2 cellular contexts compared by ENCODE assay signal in genomic region chr5:134554319-134555222, GRCh38.
TF ChIP-seq lines count a peak whose summit lies in the region.

No MANE protein-coding gene starts in this region.

TF ChIP-seq in SK-N-SH, 30 proteins besides CTCF, POLR2A, EP300 and RAD21 (continued from another document and continues in another):
- TF ChIP-seq, protein P1, sequence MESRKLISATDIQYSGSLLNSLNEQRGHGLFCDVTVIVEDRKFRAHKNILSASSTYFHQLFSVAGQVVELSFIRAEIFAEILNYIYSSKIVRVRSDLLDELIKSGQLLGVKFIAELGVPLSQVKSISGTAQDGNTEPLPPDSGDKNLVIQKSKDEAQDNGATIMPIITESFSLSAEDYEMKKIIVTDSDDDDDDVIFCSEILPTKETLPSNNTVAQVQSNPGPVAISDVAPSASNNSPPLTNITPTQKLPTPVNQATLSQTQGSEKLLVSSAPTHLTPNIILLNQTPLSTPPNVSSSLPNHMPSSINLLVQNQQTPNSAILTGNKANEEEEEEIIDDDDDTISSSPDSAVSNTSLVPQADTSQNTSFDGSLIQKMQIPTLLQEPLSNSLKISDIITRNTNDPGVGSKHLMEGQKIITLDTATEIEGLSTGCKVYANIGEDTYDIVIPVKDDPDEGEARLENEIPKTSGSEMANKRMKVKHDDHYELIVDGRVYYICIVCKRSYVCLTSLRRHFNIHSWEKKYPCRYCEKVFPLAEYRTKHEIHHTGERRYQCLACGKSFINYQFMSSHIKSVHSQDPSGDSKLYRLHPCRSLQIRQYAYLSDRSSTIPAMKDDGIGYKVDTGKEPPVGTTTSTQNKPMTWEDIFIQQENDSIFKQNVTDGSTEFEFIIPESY (IDR thresholded peaks at IDR 0.05; ENCODE audit: borderline replicate concordance, low read depth) = 0 out of 2 replicates have a peak, but pooled peaks have one; percentile 35
- TF ChIP-seq RFX5 (IDR thresholded peaks at IDR 0.05; ENCODE audit: low read length) (0 out of 2 replicates have a peak, but pooled peaks have one; percentile 57), USF1 (IDR thresholded peaks at IDR 0.05; ENCODE audit: borderline replicate concordance, low read depth) (peak; percentile 81), GABPA (IDR thresholded peaks at IDR 0.05; ENCODE audit: low read depth) (no peak; the same call in 1 of the 2 replicates), POLR2AphosphoS5 (IDR thresholded peaks at IDR 0.05; ENCODE audit: low read depth, low read length) (peak; percentile 79; the same call in 1 of the 2 replicates), MEF2A (IDR thresholded peaks at IDR 0.05; ENCODE audit: borderline replicate concordance, low read depth) (no peak), SIN3A (IDR thresholded peaks at IDR 0.05; ENCODE audit: borderline replicate concordance, low read depth, low read length) (peak; percentile 94), SMC3 (IDR thresholded peaks at IDR 0.05; ENCODE audit: low read depth, low read length) (peak; percentile 22; the same call in 1 of the 2 replicates), ELF1 (IDR thresholded peaks at IDR 0.05) (no peak), NFIC (IDR thresholded peaks at IDR 0.05; ENCODE audit: borderline replicate concordance) (peak; percentile 74), NRF1 (IDR thresholded peaks at IDR 0.05; ENCODE audit: low read depth, low read length) (no peak), FOXJ3 (CRISPR knock-in tag; IDR thresholded peaks at IDR 0.05) (peak; percentile 94), RCOR1 (IDR thresholded peaks at IDR 0.05; ENCODE audit: low read length) (peak; percentile 92), TCF12 (IDR thresholded peaks at IDR 0.05) (peak; percentile 97), JUND (IDR thresholded peaks at IDR 0.05) (peak; percentile 51; the same call in 1 of the 2 replicates), EZH2phosphoT487 (IDR thresholded peaks at IDR 0.05; ENCODE audit: borderline replicate concordance, low read depth) (no peak), GATA2 (CRISPR knock-in tag; IDR thresholded peaks at IDR 0.05) (peak; percentile 93), YY1 (IDR thresholded peaks at IDR 0.05; ENCODE audit: low read depth) (no peak), RXRA (IDR thresholded peaks at IDR 0.05; ENCODE audit: borderline replicate concordance, low read depth) (peak; percentile 80)
- TF ChIP-seq, protein P2, sequence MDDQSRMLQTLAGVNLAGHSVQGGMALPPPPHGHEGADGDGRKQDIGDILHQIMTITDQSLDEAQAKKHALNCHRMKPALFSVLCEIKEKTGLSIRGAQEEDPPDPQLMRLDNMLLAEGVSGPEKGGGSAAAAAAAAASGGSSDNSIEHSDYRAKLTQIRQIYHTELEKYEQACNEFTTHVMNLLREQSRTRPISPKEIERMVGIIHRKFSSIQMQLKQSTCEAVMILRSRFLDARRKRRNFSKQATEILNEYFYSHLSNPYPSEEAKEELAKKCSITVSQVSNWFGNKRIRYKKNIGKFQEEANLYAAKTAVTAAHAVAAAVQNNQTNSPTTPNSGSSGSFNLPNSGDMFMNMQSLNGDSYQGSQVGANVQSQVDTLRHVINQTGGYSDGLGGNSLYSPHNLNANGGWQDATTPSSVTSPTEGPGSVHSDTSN (IDR thresholded peaks at IDR 0.05) = peak; percentile 74
- TF ChIP-seq, protein P3, sequence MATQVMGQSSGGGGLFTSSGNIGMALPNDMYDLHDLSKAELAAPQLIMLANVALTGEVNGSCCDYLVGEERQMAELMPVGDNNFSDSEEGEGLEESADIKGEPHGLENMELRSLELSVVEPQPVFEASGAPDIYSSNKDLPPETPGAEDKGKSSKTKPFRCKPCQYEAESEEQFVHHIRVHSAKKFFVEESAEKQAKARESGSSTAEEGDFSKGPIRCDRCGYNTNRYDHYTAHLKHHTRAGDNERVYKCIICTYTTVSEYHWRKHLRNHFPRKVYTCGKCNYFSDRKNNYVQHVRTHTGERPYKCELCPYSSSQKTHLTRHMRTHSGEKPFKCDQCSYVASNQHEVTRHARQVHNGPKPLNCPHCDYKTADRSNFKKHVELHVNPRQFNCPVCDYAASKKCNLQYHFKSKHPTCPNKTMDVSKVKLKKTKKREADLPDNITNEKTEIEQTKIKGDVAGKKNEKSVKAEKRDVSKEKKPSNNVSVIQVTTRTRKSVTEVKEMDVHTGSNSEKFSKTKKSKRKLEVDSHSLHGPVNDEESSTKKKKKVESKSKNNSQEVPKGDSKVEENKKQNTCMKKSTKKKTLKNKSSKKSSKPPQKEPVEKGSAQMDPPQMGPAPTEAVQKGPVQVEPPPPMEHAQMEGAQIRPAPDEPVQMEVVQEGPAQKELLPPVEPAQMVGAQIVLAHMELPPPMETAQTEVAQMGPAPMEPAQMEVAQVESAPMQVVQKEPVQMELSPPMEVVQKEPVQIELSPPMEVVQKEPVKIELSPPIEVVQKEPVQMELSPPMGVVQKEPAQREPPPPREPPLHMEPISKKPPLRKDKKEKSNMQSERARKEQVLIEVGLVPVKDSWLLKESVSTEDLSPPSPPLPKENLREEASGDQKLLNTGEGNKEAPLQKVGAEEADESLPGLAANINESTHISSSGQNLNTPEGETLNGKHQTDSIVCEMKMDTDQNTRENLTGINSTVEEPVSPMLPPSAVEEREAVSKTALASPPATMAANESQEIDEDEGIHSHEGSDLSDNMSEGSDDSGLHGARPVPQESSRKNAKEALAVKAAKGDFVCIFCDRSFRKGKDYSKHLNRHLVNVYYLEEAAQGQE (IDR thresholded peaks at IDR 0.05; ENCODE audit: low read depth, low read length) = no peak
- TF ChIP-seq, protein P4, sequence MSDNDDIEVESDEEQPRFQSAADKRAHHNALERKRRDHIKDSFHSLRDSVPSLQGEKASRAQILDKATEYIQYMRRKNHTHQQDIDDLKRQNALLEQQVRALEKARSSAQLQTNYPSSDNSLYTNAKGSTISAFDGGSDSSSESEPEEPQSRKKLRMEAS (IDR thresholded peaks at IDR 0.05; ENCODE audit: low read depth) = peak; percentile 99
- TF ChIP-seq, protein P5, sequence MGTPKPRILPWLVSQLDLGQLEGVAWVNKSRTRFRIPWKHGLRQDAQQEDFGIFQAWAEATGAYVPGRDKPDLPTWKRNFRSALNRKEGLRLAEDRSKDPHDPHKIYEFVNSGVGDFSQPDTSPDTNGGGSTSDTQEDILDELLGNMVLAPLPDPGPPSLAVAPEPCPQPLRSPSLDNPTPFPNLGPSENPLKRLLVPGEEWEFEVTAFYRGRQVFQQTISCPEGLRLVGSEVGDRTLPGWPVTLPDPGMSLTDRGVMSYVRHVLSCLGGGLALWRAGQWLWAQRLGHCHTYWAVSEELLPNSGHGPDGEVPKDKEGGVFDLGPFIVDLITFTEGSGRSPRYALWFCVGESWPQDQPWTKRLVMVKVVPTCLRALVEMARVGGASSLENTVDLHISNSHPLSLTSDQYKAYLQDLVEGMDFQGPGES (IDR thresholded peaks at IDR 0.05; ENCODE audit: low read depth, low read length) = no peak

TF ChIP-seq in GM12878, 131 proteins besides CTCF, POLR2A, EP300 and RAD21 (continued from another document and continues in another):
- TF ChIP-seq MYC (IDR thresholded peaks at IDR 0.05; ENCODE audit: insufficient read depth, insufficient read length, insufficient replicate concordance, low read length, severe bottlenecking) (peak; percentile 28), NBN (IDR thresholded peaks at IDR 0.05) (peak; percentile 57; the same call in 1 of the 2 replicates), E2F4 (IDR thresholded peaks at IDR 0.05; ENCODE audit: low read depth, low read length) (no peak), FOXK2 (IDR thresholded peaks at IDR 0.05) (peak; percentile 68), MEF2A (IDR thresholded peaks at IDR 0.05; ENCODE audit: insufficient read depth, low read depth, low read length) (no peak), SRF (IDR thresholded peaks at IDR 0.05; ENCODE audit: low read depth in 2 of 2, low read length in 2 of 2) (no peak), BRCA1 (IDR thresholded peaks at IDR 0.05; ENCODE audit: low read depth, low read length) (no peak), E4F1 (IDR thresholded peaks at IDR 0.05; ENCODE audit: borderline replicate concordance, partially characterized antibody) (no peak), MEF2B (IDR thresholded peaks at IDR 0.05; ENCODE audit: partially characterized antibody, poor library complexity, severe bottlenecking) (peak; percentile 9), SPI1 (IDR thresholded peaks at IDR 0.05; ENCODE audit: borderline replicate concordance, insufficient read depth, low read depth, low read length) (peak; percentile 64; the same call in 1 of the 2 replicates), NFYA (IDR thresholded peaks at IDR 0.05; ENCODE audit: borderline replicate concordance, low read depth, low read length) (no peak), ZNF207 (IDR thresholded peaks at IDR 0.05; ENCODE audit: borderline replicate concordance) (no peak), BMI1 (IDR thresholded peaks at IDR 0.05; ENCODE audit: borderline replicate concordance) (no peak), SIX5 (IDR thresholded peaks at IDR 0.05; ENCODE audit: low read depth, low read length, severe bottlenecking) (no peak), LARP7 (IDR thresholded peaks at IDR 0.05) (no peak; the same call in 1 of the 2 replicates), ETV6 (conservative IDR thresholded peaks at IDR 0.05 in 1 of 2, IDR thresholded peaks at IDR 0.05 in 1 of 2; ENCODE audit: borderline replicate concordance in 1 of 2, low read depth in 1 of 2) (no peak; a peak in 1 of 4 replicates), RFX5 (IDR thresholded peaks at IDR 0.05; ENCODE audit: low read depth, low read length) (no peak)
- TF ChIP-seq, protein P6, sequence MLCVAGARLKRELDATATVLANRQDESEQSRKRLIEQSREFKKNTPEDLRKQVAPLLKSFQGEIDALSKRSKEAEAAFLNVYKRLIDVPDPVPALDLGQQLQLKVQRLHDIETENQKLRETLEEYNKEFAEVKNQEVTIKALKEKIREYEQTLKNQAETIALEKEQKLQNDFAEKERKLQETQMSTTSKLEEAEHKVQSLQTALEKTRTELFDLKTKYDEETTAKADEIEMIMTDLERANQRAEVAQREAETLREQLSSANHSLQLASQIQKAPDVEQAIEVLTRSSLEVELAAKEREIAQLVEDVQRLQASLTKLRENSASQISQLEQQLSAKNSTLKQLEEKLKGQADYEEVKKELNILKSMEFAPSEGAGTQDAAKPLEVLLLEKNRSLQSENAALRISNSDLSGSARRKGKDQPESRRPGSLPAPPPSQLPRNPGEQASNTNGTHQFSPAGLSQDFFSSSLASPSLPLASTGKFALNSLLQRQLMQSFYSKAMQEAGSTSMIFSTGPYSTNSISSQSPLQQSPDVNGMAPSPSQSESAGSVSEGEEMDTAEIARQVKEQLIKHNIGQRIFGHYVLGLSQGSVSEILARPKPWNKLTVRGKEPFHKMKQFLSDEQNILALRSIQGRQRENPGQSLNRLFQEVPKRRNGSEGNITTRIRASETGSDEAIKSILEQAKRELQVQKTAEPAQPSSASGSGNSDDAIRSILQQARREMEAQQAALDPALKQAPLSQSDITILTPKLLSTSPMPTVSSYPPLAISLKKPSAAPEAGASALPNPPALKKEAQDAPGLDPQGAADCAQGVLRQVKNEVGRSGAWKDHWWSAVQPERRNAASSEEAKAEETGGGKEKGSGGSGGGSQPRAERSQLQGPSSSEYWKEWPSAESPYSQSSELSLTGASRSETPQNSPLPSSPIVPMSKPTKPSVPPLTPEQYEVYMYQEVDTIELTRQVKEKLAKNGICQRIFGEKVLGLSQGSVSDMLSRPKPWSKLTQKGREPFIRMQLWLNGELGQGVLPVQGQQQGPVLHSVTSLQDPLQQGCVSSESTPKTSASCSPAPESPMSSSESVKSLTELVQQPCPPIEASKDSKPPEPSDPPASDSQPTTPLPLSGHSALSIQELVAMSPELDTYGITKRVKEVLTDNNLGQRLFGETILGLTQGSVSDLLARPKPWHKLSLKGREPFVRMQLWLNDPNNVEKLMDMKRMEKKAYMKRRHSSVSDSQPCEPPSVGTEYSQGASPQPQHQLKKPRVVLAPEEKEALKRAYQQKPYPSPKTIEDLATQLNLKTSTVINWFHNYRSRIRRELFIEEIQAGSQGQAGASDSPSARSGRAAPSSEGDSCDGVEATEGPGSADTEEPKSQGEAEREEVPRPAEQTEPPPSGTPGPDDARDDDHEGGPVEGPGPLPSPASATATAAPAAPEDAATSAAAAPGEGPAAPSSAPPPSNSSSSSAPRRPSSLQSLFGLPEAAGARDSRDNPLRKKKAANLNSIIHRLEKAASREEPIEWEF (IDR thresholded peaks at IDR 0.05; ENCODE audit: insufficient replicate concordance, low read depth, low read length) = no peak
